In the genomic region with DNA sequence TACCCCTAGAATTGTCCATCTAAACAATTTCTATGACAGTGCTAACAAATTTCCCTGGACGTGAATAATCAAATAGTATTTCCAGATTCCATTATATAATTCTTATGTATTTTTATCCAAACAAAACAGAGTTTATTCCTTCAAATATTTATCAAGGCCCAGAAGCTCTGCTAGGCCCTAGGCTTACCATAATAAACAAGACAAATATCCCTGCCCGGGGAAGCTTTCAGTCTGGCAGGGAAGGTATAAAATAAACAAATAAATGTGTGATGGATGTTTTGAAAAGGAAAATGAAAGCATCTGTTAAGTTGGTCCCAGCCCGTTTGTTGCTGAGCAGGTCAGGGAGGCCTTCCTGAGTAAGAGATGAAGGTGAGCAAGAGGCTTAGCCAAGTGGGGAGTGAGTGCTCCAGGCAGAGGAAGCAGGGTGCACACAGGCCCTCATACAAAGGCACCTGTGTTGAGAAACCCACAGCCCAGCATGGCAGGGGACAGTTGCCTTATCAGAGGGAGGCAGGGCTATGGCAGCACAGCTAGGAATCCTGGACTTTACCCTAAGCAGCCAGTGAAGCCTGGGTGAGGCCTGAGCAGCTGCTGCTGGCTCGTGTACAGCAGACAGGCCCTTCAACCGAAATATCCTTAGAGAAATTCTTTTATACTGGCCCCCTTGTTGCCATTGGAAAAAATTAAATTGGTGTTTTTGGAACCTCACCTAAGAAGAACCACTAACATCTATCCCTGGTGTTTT, we compare ENCODE assay signal across 12 cellular contexts. TPM values are rescaled to one million over a fixed set of nuclear protein-coding genes. Genes with fewer than 3 reads are reported as not detected.
A peak's percentile ranks its signal among the peaks of the same experiment; 100 is the strongest.
DNase-seq lines count a peak whose midpoint lies in the region; ATAC-seq, FAIRE-seq and TF ChIP-seq lines count a peak whose summit lies in the region.
"Had no signal": no experiment of that assay in that cellular context is flagged by ENCODE, and none has a peak within 500 bp of the region (broad histone marks: within the 10 kb centered on the region; RNA-seq: fewer than 3 reads in every experiment).

No MANE protein-coding gene starts in this region.

- FAIRE-seq in HepG2 (lab: Jason Lieb, UNC), result peak; percentile 89
- FAIRE-seq: colon had no signal

- peak overlapping the region; percentile 43 for H3K27ac Mint-ChIP-seq in activated CD8-positive, alpha-beta T cell treated with anti-CD3 and anti-CD28 coated beads, Interleukin-2, amount 10 ng/mL, durations not matched to agents 7 days and 5 days
- no peak overlapping the region for H3K27ac Mint-ChIP-seq in activated CD8-positive, alpha-beta T cell treated with anti-CD3 and anti-CD28 coated beads for 36 hours
- H3K27ac Mint-ChIP-seq in activated T-helper 1 cell treated with anti-CD3 and anti-CD28 coated beads, Interleukin-12 subunit alpha, Interleukin-12 subunit beta, Interleukin-2, Interleukin-4 antibody, amounts not matched to agents 30 ng/mL and 10 ng/mL and 1 ng/mL, durations not matched to agents 14 hours and 24 hours and 36 hours, result peak overlapping the region; percentile 40
- peak overlapping the region; percentile 56 for H3K27ac Mint-ChIP-seq in stimulated activated effector memory CD8-positive, alpha-beta T cell treated with anti-CD3 and anti-CD28 coated beads, Interleukin-12 subunit alpha, Interleukin-12 subunit beta, amount 100 ng/mL, for 72 hours
- H3K27ac Mint-ChIP-seq: HFFc6 had no signal

- no peak for DNase-seq in activated CD8-positive, alpha-beta T cell treated with anti-CD3 and anti-CD28 coated beads, Interleukin-2, amount 10 ng/mL, durations not matched to agents 7 days and 5 days
- no peak for DNase-seq in activated CD8-positive, alpha-beta T cell treated with anti-CD3 and anti-CD28 coated beads for 36 hours
- no peak for DNase-seq in activated T-helper 1 cell treated with anti-CD3 and anti-CD28 coated beads, Interleukin-12 subunit alpha, Interleukin-12 subunit beta, Interleukin-2, Interleukin-4 antibody, amounts not matched to agents 30 ng/mL and 10 ng/mL and 1 ng/mL, durations not matched to agents 14 hours and 24 hours and 36 hours (ENCODE audit: low spot score)
- DNase-seq in HepG2 (ENCODE audit: low spot score) (peak; percentile 96), head of caudate nucleus (no peak), NCI-H1417 treated with DMSO at 0.1 percent for 48 hours (lab: John Stamatoyannopoulos, UW) (no peak)
- no peak for DNase-seq in stimulated activated effector memory CD8-positive, alpha-beta T cell treated with anti-CD3 and anti-CD28 coated beads, Interleukin-12 subunit alpha, Interleukin-12 subunit beta, amount 100 ng/mL, for 72 hours (ENCODE audit: low spot score in 2 of 2)
- DNase-seq: heart right ventricle, HFFc6, natural killer cell had no signal

- peak overlapping the region; percentile 96 for H3K27ac ChIP-seq in HepG2 (ENCODE audit: extremely low read length, insufficient read depth, low read length)

- no peak overlapping the region for H2AFZ ChIP-seq in HepG2 (ENCODE audit: low read length)

- CTCF ChIA-PET in activated CD8-positive, alpha-beta T cell treated with anti-CD3 and anti-CD28 coated beads, Interleukin-2, amount 10 ng/mL, durations not matched to agents 7 days and 5 days (lab: Charles Lee), result no interaction called here
- CTCF ChIA-PET in activated CD8-positive, alpha-beta T cell treated with anti-CD3 and anti-CD28 coated beads for 36 hours (lab: Charles Lee), result no interaction called here
- CTCF ChIA-PET in HepG2 (lab: Yijun Ruan, JAX; ENCODE audit: low intra/inter-chr PET ratio, low total read pairs), result no interaction called here

- H3K27me3 ChIP-seq in HepG2 (ENCODE audit: control insufficient read depth in 1 of 2, insufficient read depth in 2 of 2, low read length in 2 of 2), result no peaks in the 10 kb centered on the region; a peak in 1 of 5 replicates
- H3K27me3 ChIP-seq: heart right ventricle had no signal

- no peak overlapping the region for H3K4me3 Mint-ChIP-seq in activated CD8-positive, alpha-beta T cell treated with anti-CD3 and anti-CD28 coated beads, Interleukin-2, amount 10 ng/mL, durations not matched to agents 7 days and 5 days
- no peak overlapping the region for H3K4me3 Mint-ChIP-seq in activated CD8-positive, alpha-beta T cell treated with anti-CD3 and anti-CD28 coated beads for 36 hours
- no peak overlapping the region for H3K4me3 Mint-ChIP-seq in activated T-helper 1 cell treated with anti-CD3 and anti-CD28 coated beads, Interleukin-12 subunit alpha, Interleukin-12 subunit beta, Interleukin-2, Interleukin-4 antibody, amounts not matched to agents 30 ng/mL and 10 ng/mL and 1 ng/mL, durations not matched to agents 14 hours and 24 hours and 36 hours
- no peak overlapping the region for H3K4me3 Mint-ChIP-seq in stimulated activated effector memory CD8-positive, alpha-beta T cell treated with anti-CD3 and anti-CD28 coated beads, Interleukin-12 subunit alpha, Interleukin-12 subunit beta, amount 100 ng/mL, for 72 hours
- H3K4me3 Mint-ChIP-seq: HFFc6, natural killer cell had no signal

- H3K4me2 ChIP-seq in HepG2 (ENCODE audit: low read depth, low read length), result peak overlapping the region; percentile 46

- peak overlapping the region; percentile 73 for H3K9ac ChIP-seq in HepG2 (ENCODE audit: insufficient read depth, low read depth, low read length)

- intact Hi-C loops in activated CD8-positive, alpha-beta T cell treated with anti-CD3 and anti-CD28 coated beads for 36 hours (cut with micrococcal nuclease), result no loop called here
- intact Hi-C loops in activated T-helper 1 cell treated with anti-CD3 and anti-CD28 coated beads, Interleukin-12 subunit alpha, Interleukin-12 subunit beta, Interleukin-2, Interleukin-4 antibody, amounts not matched to agents 30 ng/mL and 10 ng/mL and 1 ng/mL, durations not matched to agents 14 hours and 24 hours and 36 hours (cut with micrococcal nuclease), result no loop called here
- intact Hi-C loops in HepG2 (cut with micrococcal nuclease; ENCODE audit: unreplicated experiment), result no loop called here
- intact Hi-C loops in head of caudate nucleus (cut with DNase I), result no loop called here

- peaks cover 4 to 40% of the 10 kb centered on the region in 2 experiments; a peak in 4 of 5 replicates for H3K36me3 ChIP-seq in HepG2 (replicated peaks in 1 of 2; ENCODE audit: control insufficient read depth in 1 of 2, insufficient read depth in 2 of 2, low read length in 2 of 2)

- peaks cover 61% of the 10 kb centered on the region for H3K36me3 Mint-ChIP-seq in activated CD8-positive, alpha-beta T cell treated with anti-CD3 and anti-CD28 coated beads, Interleukin-2, amount 10 ng/mL, durations not matched to agents 7 days and 5 days (ENCODE audit: low read depth)
- H3K36me3 Mint-ChIP-seq in activated CD8-positive, alpha-beta T cell treated with anti-CD3 and anti-CD28 coated beads for 36 hours (ENCODE audit: low read depth), result peaks cover 58% of the 10 kb centered on the region
- peaks cover 37% of the 10 kb centered on the region for H3K36me3 Mint-ChIP-seq in activated T-helper 1 cell treated with anti-CD3 and anti-CD28 coated beads, Interleukin-12 subunit alpha, Interleukin-12 subunit beta, Interleukin-2, Interleukin-4 antibody, amounts not matched to agents 30 ng/mL and 10 ng/mL and 1 ng/mL, durations not matched to agents 14 hours and 24 hours and 36 hours (ENCODE audit: low read depth)
- peaks cover 100% of the 10 kb centered on the region for H3K36me3 Mint-ChIP-seq in stimulated activated effector memory CD8-positive, alpha-beta T cell treated with anti-CD3 and anti-CD28 coated beads, Interleukin-12 subunit alpha, Interleukin-12 subunit beta, amount 100 ng/mL, for 72 hours
- H3K36me3 Mint-ChIP-seq: natural killer cell had no signal

- 24% methylated on average over 3 of the region's 5 CpGs for WGBS in HepG2 (ENCODE audit: low lambda C conversion rate)

- H3K4me1 ChIP-seq in HepG2 (ENCODE audit: insufficient read depth, low read length), result peaks cover 67% of the 10 kb centered on the region

- POLR2A ChIA-PET in activated CD8-positive, alpha-beta T cell treated with anti-CD3 and anti-CD28 coated beads, Interleukin-2, amount 10 ng/mL, durations not matched to agents 7 days and 5 days (lab: Charles Lee), result interaction anchor here (0.7 kb wide), 1 partner anchor 23 kb away, joined by 3 read pairs; no protein-coding TSS in a partner anchor
- POLR2A ChIA-PET in activated CD8-positive, alpha-beta T cell treated with anti-CD3 and anti-CD28 coated beads for 36 hours (lab: Charles Lee), result no interaction called here
- POLR2A ChIA-PET in HepG2 (lab: Yijun Ruan, JAX), result interaction anchor here (0.6 to 2.3 kb wide), 20 partner anchors 8 to 176 kb away, joined by 3 to 25 read pairs (median 6); a partner anchor contains a TSS

- peaks cover 5% of the 10 kb centered on the region for H3K4me1 Mint-ChIP-seq in activated CD8-positive, alpha-beta T cell treated with anti-CD3 and anti-CD28 coated beads, Interleukin-2, amount 10 ng/mL, durations not matched to agents 7 days and 5 days (ENCODE audit: low read depth)
- H3K4me1 Mint-ChIP-seq in activated CD8-positive, alpha-beta T cell treated with anti-CD3 and anti-CD28 coated beads for 36 hours (ENCODE audit: low read depth), result peaks cover 3% of the 10 kb centered on the region
- H3K4me1 Mint-ChIP-seq in activated T-helper 1 cell treated with anti-CD3 and anti-CD28 coated beads, Interleukin-12 subunit alpha, Interleukin-12 subunit beta, Interleukin-2, Interleukin-4 antibody, amounts not matched to agents 30 ng/mL and 10 ng/mL and 1 ng/mL, durations not matched to agents 14 hours and 24 hours and 36 hours (ENCODE audit: low read depth), result peaks cover 34% of the 10 kb centered on the region
- no peaks in the 10 kb centered on the region for H3K4me1 Mint-ChIP-seq in stimulated activated effector memory CD8-positive, alpha-beta T cell treated with anti-CD3 and anti-CD28 coated beads, Interleukin-12 subunit alpha, Interleukin-12 subunit beta, amount 100 ng/mL, for 72 hours
- H3K4me1 Mint-ChIP-seq: natural killer cell had no signal

- H4K20me1 ChIP-seq in HepG2 (ENCODE audit: insufficient read depth, low read length), result no peaks in the 10 kb centered on the region

- no peaks in the 10 kb centered on the region for H3K9me3 ChIP-seq in HepG2 (ENCODE audit: low read length)
- H3K9me3 ChIP-seq: heart right ventricle had no signal

- H3K4me3 ChIP-seq in HepG2 (replicated peaks in 1 of 3; ENCODE audit: insufficient read depth in 1 of 3, low read depth in 2 of 3, low read length in 3 of 3), result no peak overlapping the region
- H3K4me3 ChIP-seq: heart right ventricle had no signal

- no peaks in the 10 kb centered on the region for H3K27me3 Mint-ChIP-seq in activated CD8-positive, alpha-beta T cell treated with anti-CD3 and anti-CD28 coated beads, Interleukin-2, amount 10 ng/mL, durations not matched to agents 7 days and 5 days (ENCODE audit: low read depth)
- H3K27me3 Mint-ChIP-seq in activated CD8-positive, alpha-beta T cell treated with anti-CD3 and anti-CD28 coated beads for 36 hours, result no peaks in the 10 kb centered on the region
- H3K27me3 Mint-ChIP-seq in activated T-helper 1 cell treated with anti-CD3 and anti-CD28 coated beads, Interleukin-12 subunit alpha, Interleukin-12 subunit beta, Interleukin-2, Interleukin-4 antibody, amounts not matched to agents 30 ng/mL and 10 ng/mL and 1 ng/mL, durations not matched to agents 14 hours and 24 hours and 36 hours (ENCODE audit: insufficient read depth), result no peaks in the 10 kb centered on the region

- peak; percentile 75 for TF ChIP-seq RAD21 in HepG2 (CRISPR knock-in tag; IDR thresholded peaks at IDR 0.05)

- TF ChIP-seq EP300 in HepG2 (IDR thresholded peaks at IDR 0.05; ENCODE audit: low read depth in 2 of 2, low read length in 2 of 2) (peak; percentile 77 to 83), HepG2 (CRISPR knock-in tag; IDR thresholded peaks at IDR 0.05; ENCODE audit: borderline replicate concordance) (peak; percentile 84)

- TSS peak; percentile 35 for BruUV-seq in HepG2 (replicated peaks; lab: Mats Ljungman, UMichigan)

- H3K79me2 ChIP-seq in HepG2 (ENCODE audit: insufficient read depth, low read length), result peaks cover 11% of the 10 kb centered on the region

- TF ChIP-seq CTCF in activated CD8-positive, alpha-beta T cell treated with anti-CD3 and anti-CD28 coated beads for 36 hours (IDR thresholded peaks at IDR 0.05), result no peak
- no peak for TF ChIP-seq CTCF in HepG2 (CRISPR knock-in tag; IDR thresholded peaks at IDR 0.05)

- peak; percentile 71 to 91 for TF ChIP-seq POLR2A in HepG2 (IDR thresholded peaks at IDR 0.05; ENCODE audit: insufficient read depth in 1 of 2, low read depth in 2 of 2, low read length in 2 of 2)

- in situ Hi-C loops in HepG2 (cut with HindIII; ENCODE audit: extremely low pct_ligation_motif_present, low pct_unique_long_range_greater_than_20kb), result no loop called here

- ATAC-seq in activated CD8-positive, alpha-beta T cell treated with anti-CD3 and anti-CD28 coated beads, Interleukin-2, amount 10 ng/mL, durations not matched to agents 7 days and 5 days, result peak; percentile 44
- no peak for ATAC-seq in activated CD8-positive, alpha-beta T cell treated with anti-CD3 and anti-CD28 coated beads for 36 hours
- ATAC-seq in HepG2, result peak; percentile 99
- ATAC-seq in stimulated activated effector memory CD8-positive, alpha-beta T cell treated with anti-CD3 and anti-CD28 coated beads, Interleukin-12 subunit alpha, Interleukin-12 subunit beta, amount 100 ng/mL, for 72 hours, result no peak
- ATAC-seq in HG02759 (IDR thresholded peaks at IDR 0.05; ENCODE audit: unreplicated experiment), result no peak
- ATAC-seq: natural killer cell had no signal

- H3K9me3 Mint-ChIP-seq in activated CD8-positive, alpha-beta T cell treated with anti-CD3 and anti-CD28 coated beads, Interleukin-2, amount 10 ng/mL, durations not matched to agents 7 days and 5 days (ENCODE audit: insufficient read depth), result no peaks in the 10 kb centered on the region
- H3K9me3 Mint-ChIP-seq in activated CD8-positive, alpha-beta T cell treated with anti-CD3 and anti-CD28 coated beads for 36 hours, result no peaks in the 10 kb centered on the region
- no peaks in the 10 kb centered on the region for H3K9me3 Mint-ChIP-seq in activated T-helper 1 cell treated with anti-CD3 and anti-CD28 coated beads, Interleukin-12 subunit alpha, Interleukin-12 subunit beta, Interleukin-2, Interleukin-4 antibody, amounts not matched to agents 30 ng/mL and 10 ng/mL and 1 ng/mL, durations not matched to agents 14 hours and 24 hours and 36 hours
- no peaks in the 10 kb centered on the region for H3K9me3 Mint-ChIP-seq in stimulated activated effector memory CD8-positive, alpha-beta T cell treated with anti-CD3 and anti-CD28 coated beads, Interleukin-12 subunit alpha, Interleukin-12 subunit beta, amount 100 ng/mL, for 72 hours
- H3K9me3 Mint-ChIP-seq: HFFc6, natural killer cell had no signal

RNA-seq across cellular contexts. Expression of a gene that starts 7.7 kb away (rescaled TPM):
- total RNA-seq in activated CD8-positive, alpha-beta T cell treated with anti-CD3 and anti-CD28 coated beads, Interleukin-2, amount 10 ng/mL, durations not matched to agents 7 days and 5 days, result 1 to 10 TPM; 4.2 to 4.3 TPM
- 1 to 10 TPM; 2.2 to 2.6 TPM for total RNA-seq in activated CD8-positive, alpha-beta T cell treated with anti-CD3 and anti-CD28 coated beads for 36 hours
- total RNA-seq in activated T-helper 1 cell treated with anti-CD3 and anti-CD28 coated beads, Interleukin-12 subunit alpha, Interleukin-12 subunit beta, Interleukin-2, Interleukin-4 antibody, amounts not matched to agents 30 ng/mL and 10 ng/mL and 1 ng/mL, durations not matched to agents 14 hours and 24 hours and 36 hours, result 7.9 and 8.5 TPM in 2 replicates
- total RNA-seq in HepG2 (2016; rRNA removed; fragmentation: Illumina TruSeq; extraction: Trizol), result 59.6 and 96.2 TPM in 2 replicates
- 187 and 190 TPM in 2 replicates for total RNA-seq in HepG2 (2016; cell fraction: cytosol; rRNA removed; fragmentation: Illumina TruSeq; extraction: Trizol; ENCODE audit: low read depth)
- total RNA-seq in HepG2 (2016; cell fraction: insoluble cytoplasmic fraction; rRNA removed; fragmentation: Illumina TruSeq; extraction: Trizol), result 58.0 and 98.8 TPM in 2 replicates
- 218 and 226 TPM in 2 replicates for total RNA-seq in HepG2 (2016; cell fraction: membrane; rRNA removed; fragmentation: Illumina TruSeq; extraction: Trizol)
- 63.3 and 75.6 TPM in 2 replicates for total RNA-seq in HepG2 (2016; cell fraction: nucleus; rRNA removed; fragmentation: Illumina TruSeq; extraction: Trizol)
- polyA plus RNA-seq in HepG2 (2011; rRNA removed), result 97.4 and 103 TPM in 2 replicates
- polyA plus RNA-seq in HepG2 (2011; cell fraction: cytosol; rRNA removed), result 70.4 and 119 TPM in 2 replicates
- 52.2 and 66.4 TPM in 2 replicates for polyA plus RNA-seq in HepG2 (2011; cell fraction: nucleus; rRNA removed)
- polyA plus RNA-seq in HepG2 (2012), result 137 and 167 TPM in 2 replicates
- 214 and 245 TPM in 2 replicates for polyA plus RNA-seq in HepG2 (2016; cell fraction: cytosol; fragmentation: Illumina TruSeq; extraction: Trizol; ENCODE audit: low read depth)
- 71.1 and 77.0 TPM in 2 replicates for polyA plus RNA-seq in HepG2 (2016; cell fraction: insoluble cytoplasmic fraction; fragmentation: Illumina TruSeq; extraction: Trizol; ENCODE audit: low read depth)
- polyA plus RNA-seq in HepG2 (2016; cell fraction: membrane; fragmentation: Illumina TruSeq; extraction: Trizol; ENCODE audit: low read depth), result 233 and 237 TPM in 2 replicates
- polyA plus RNA-seq in HepG2 (2016; cell fraction: nucleus; fragmentation: Illumina TruSeq; extraction: Trizol; ENCODE audit: insufficient read depth, low read depth), result 115 and 125 TPM in 2 replicates
- polyA minus RNA-seq in HepG2 (2011; rRNA and poly(A)+ RNA removed; ENCODE audit: low replicate concordance), result 5.1 and 25.0 TPM in 2 replicates
- polyA minus RNA-seq in HepG2 (2011; cell fraction: cytosol; rRNA and poly(A)+ RNA removed), result 50.7 and 55.5 TPM in 2 replicates
- polyA minus RNA-seq in HepG2 (2011; cell fraction: nucleus; rRNA and poly(A)+ RNA removed), result 68.4 and 80.7 TPM in 2 replicates

RNA-seq across cellular contexts. Expression of a gene that starts 27.0 kb away (rescaled TPM):
- total RNA-seq in activated CD8-positive, alpha-beta T cell treated with anti-CD3 and anti-CD28 coated beads, Interleukin-2, amount 10 ng/mL, durations not matched to agents 7 days and 5 days, result 10 to 100 TPM; 37.1 to 38.4 TPM
- total RNA-seq in activated CD8-positive, alpha-beta T cell treated with anti-CD3 and anti-CD28 coated beads for 36 hours, result 10 to 100 TPM; 29.3 to 30.1 TPM
- 21.8 and 22.0 TPM in 2 replicates for total RNA-seq in activated T-helper 1 cell treated with anti-CD3 and anti-CD28 coated beads, Interleukin-12 subunit alpha, Interleukin-12 subunit beta, Interleukin-2, Interleukin-4 antibody, amounts not matched to agents 30 ng/mL and 10 ng/mL and 1 ng/mL, durations not matched to agents 14 hours and 24 hours and 36 hours
- 7.7 and 8.1 TPM in 2 replicates for total RNA-seq in HepG2 (2016; rRNA removed; fragmentation: Illumina TruSeq; extraction: Trizol)
- total RNA-seq in HepG2 (2016; cell fraction: cytosol; rRNA removed; fragmentation: Illumina TruSeq; extraction: Trizol; ENCODE audit: low read depth), result 1.2 TPM in 2 replicates
- total RNA-seq in HepG2 (2016; cell fraction: insoluble cytoplasmic fraction; rRNA removed; fragmentation: Illumina TruSeq; extraction: Trizol), result 8.0 and 8.1 TPM in 2 replicates
- total RNA-seq in HepG2 (2016; cell fraction: membrane; rRNA removed; fragmentation: Illumina TruSeq; extraction: Trizol), result 3.0 and 4.0 TPM in 2 replicates
- 10.3 and 11.5 TPM in 2 replicates for total RNA-seq in HepG2 (2016; cell fraction: nucleus; rRNA removed; fragmentation: Illumina TruSeq; extraction: Trizol)
- polyA plus RNA-seq in HepG2 (2011; rRNA removed), result 1.8 and 2.9 TPM in 2 replicates
- 1.1 TPM in 2 replicates for polyA plus RNA-seq in HepG2 (2011; cell fraction: cytosol; rRNA removed)
- polyA plus RNA-seq in HepG2 (2011; cell fraction: nucleus; rRNA removed), result 2.0 and 3.3 TPM in 2 replicates
- polyA plus RNA-seq in HepG2 (2012), result 2.5 and 4.6 TPM in 2 replicates
- 0.44 and 0.57 TPM in 2 replicates for polyA plus RNA-seq in HepG2 (2016; cell fraction: cytosol; fragmentation: Illumina TruSeq; extraction: Trizol; ENCODE audit: low read depth)
- polyA plus RNA-seq in HepG2 (2016; cell fraction: insoluble cytoplasmic fraction; fragmentation: Illumina TruSeq; extraction: Trizol; ENCODE audit: low read depth), result 7.1 and 7.8 TPM in 2 replicates
- 1.4 and 1.7 TPM in 2 replicates for polyA plus RNA-seq in HepG2 (2016; cell fraction: membrane; fragmentation: Illumina TruSeq; extraction: Trizol; ENCODE audit: low read depth)
- 19.1 and 20.1 TPM in 2 replicates for polyA plus RNA-seq in HepG2 (2016; cell fraction: nucleus; fragmentation: Illumina TruSeq; extraction: Trizol; ENCODE audit: insufficient read depth, low read depth)
- 2.3 and 10.9 TPM in 2 replicates for polyA minus RNA-seq in HepG2 (2011; rRNA and poly(A)+ RNA removed; ENCODE audit: low replicate concordance)
- 1.8 and 2.5 TPM in 2 replicates for polyA minus RNA-seq in HepG2 (2011; cell fraction: cytosol; rRNA and poly(A)+ RNA removed)
- 3.4 and 5.7 TPM in 2 replicates for polyA minus RNA-seq in HepG2 (2011; cell fraction: nucleus; rRNA and poly(A)+ RNA removed)

RNA-seq across cellular contexts. Expression of a gene that starts 58.8 kb away (rescaled TPM):
- total RNA-seq in activated CD8-positive, alpha-beta T cell treated with anti-CD3 and anti-CD28 coated beads, Interleukin-2, amount 10 ng/mL, durations not matched to agents 7 days and 5 days, result 1 to 10 TPM; 4.1 to 5.0 TPM
- 1 to 10 TPM; 7.0 to 8.3 TPM for total RNA-seq in activated CD8-positive, alpha-beta T cell treated with anti-CD3 and anti-CD28 coated beads for 36 hours
- total RNA-seq in activated T-helper 1 cell treated with anti-CD3 and anti-CD28 coated beads, Interleukin-12 subunit alpha, Interleukin-12 subunit beta, Interleukin-2, Interleukin-4 antibody, amounts not matched to agents 30 ng/mL and 10 ng/mL and 1 ng/mL, durations not matched to agents 14 hours and 24 hours and 36 hours, result 10.8 and 11.1 TPM in 2 replicates
- total RNA-seq in HepG2 (2016; rRNA removed; fragmentation: Illumina TruSeq; extraction: Trizol), result 14.3 and 16.9 TPM in 2 replicates
- 18.4 and 20.8 TPM in 2 replicates for total RNA-seq in HepG2 (2016; cell fraction: cytosol; rRNA removed; fragmentation: Illumina TruSeq; extraction: Trizol; ENCODE audit: low read depth)
- 15.7 TPM in 2 replicates for total RNA-seq in HepG2 (2016; cell fraction: insoluble cytoplasmic fraction; rRNA removed; fragmentation: Illumina TruSeq; extraction: Trizol)
- 19.9 and 20.6 TPM in 2 replicates for total RNA-seq in HepG2 (2016; cell fraction: membrane; rRNA removed; fragmentation: Illumina TruSeq; extraction: Trizol)
- total RNA-seq in HepG2 (2016; cell fraction: nucleus; rRNA removed; fragmentation: Illumina TruSeq; extraction: Trizol), result 7.3 and 8.2 TPM in 2 replicates
- polyA plus RNA-seq in HepG2 (2011; rRNA removed), result 21.7 and 26.6 TPM in 2 replicates
- 20.8 and 23.4 TPM in 2 replicates for polyA plus RNA-seq in HepG2 (2011; cell fraction: cytosol; rRNA removed)
- polyA plus RNA-seq in HepG2 (2011; cell fraction: nucleus; rRNA removed), result 12.7 and 13.6 TPM in 2 replicates
- polyA plus RNA-seq in HepG2 (2012), result 42.1 and 46.6 TPM in 2 replicates
- polyA plus RNA-seq in HepG2 (2016; cell fraction: cytosol; fragmentation: Illumina TruSeq; extraction: Trizol; ENCODE audit: low read depth), result 13.3 and 14.9 TPM in 2 replicates
- polyA plus RNA-seq in HepG2 (2016; cell fraction: insoluble cytoplasmic fraction; fragmentation: Illumina TruSeq; extraction: Trizol; ENCODE audit: low read depth), result 23.9 and 25.8 TPM in 2 replicates
- polyA plus RNA-seq in HepG2 (2016; cell fraction: membrane; fragmentation: Illumina TruSeq; extraction: Trizol; ENCODE audit: low read depth), result 20.6 and 21.6 TPM in 2 replicates
- polyA plus RNA-seq in HepG2 (2016; cell fraction: nucleus; fragmentation: Illumina TruSeq; extraction: Trizol; ENCODE audit: insufficient read depth, low read depth), result 23.5 and 25.3 TPM in 2 replicates
- 1.4 and 6.0 TPM in 2 replicates for polyA minus RNA-seq in HepG2 (2011; rRNA and poly(A)+ RNA removed; ENCODE audit: low replicate concordance)
- 9.7 and 10.0 TPM in 2 replicates for polyA minus RNA-seq in HepG2 (2011; cell fraction: cytosol; rRNA and poly(A)+ RNA removed)
- 10.3 and 10.7 TPM in 2 replicates for polyA minus RNA-seq in HepG2 (2011; cell fraction: nucleus; rRNA and poly(A)+ RNA removed)

Comparison
In these comparisons a context has a peak if more than half of its experiments do, and no peak if none do; other contexts are left out.
1. ATAC-seq: peak in activated CD8-positive, alpha-beta T cell treated with anti-CD3 and anti-CD28 coated beads, Interleukin-2, amount 10 ng/mL, durations not matched to agents 7 days and 5 days (single experiment) and HepG2 (single experiment); none in activated CD8-positive, alpha-beta T cell treated with anti-CD3 and anti-CD28 coated beads for 36 hours (single experiment), stimulated activated effector memory CD8-positive, alpha-beta T cell treated with anti-CD3 and anti-CD28 coated beads, Interleukin-12 subunit alpha, Interleukin-12 subunit beta, amount 100 ng/mL, for 72 hours (single experiment) and HG02759 (single experiment).